In genomic region chr6:96015791-96016776, GRCh38 we compare ENCODE assay signal across 11 cellular contexts. TPM values are rescaled to one million over a fixed set of nuclear protein-coding genes. Genes with fewer than 3 reads are reported as not detected.
A peak's percentile ranks its signal among the peaks of the same experiment; 100 is the strongest.
DNase-seq lines count a peak whose midpoint lies in the region; ATAC-seq, FAIRE-seq and TF ChIP-seq lines count a peak whose summit lies in the region.
"Had no signal": no experiment of that assay in that cellular context is flagged by ENCODE, and none has a peak within 500 bp of the region (broad histone marks: within the 10 kb centered on the region; RNA-seq: fewer than 3 reads in every experiment).

TSS of gene FUT9 (plus strand) at chr6:96015974. CDS start at chr6:96203156, 187,182 bp downstream.

- H4K5ac ChIP-seq in H1 (ENCODE audit: insufficient read length, low read depth, low read length) = peak within 1 kb of the TSS; percentile 42

- no peaks in the 10 kb centered on the region; the same call in 1 of the 2 replicates for H3K4me1 ChIP-seq in ES-I3 (ENCODE audit: insufficient read depth, low read length)
- peaks cover 0 to 4% (median 0%) of the 10 kb centered on the region in 4 experiments; a peak in 4 of 7 replicates for H3K4me1 ChIP-seq in H1 (replicated peaks in 1 of 4; ENCODE audit: control insufficient read depth in 3 of 4, insufficient read depth in 4 of 4, low read length in 3 of 4)

- 0 out of 2 replicates have a peak within 1 kb of the TSS, but pooled peaks have one; percentile 93 for H2BK20ac ChIP-seq in H1 (ENCODE audit: low read length)

- ATAC-seq in GM21390 (IDR thresholded peaks at IDR 0.05; ENCODE audit: unreplicated experiment) = no peak
- ATAC-seq: activated CD8-positive, alpha-beta T cell treated with anti-CD3 and anti-CD28 coated beads for 36 hours had no signal

- peak within 1 kb of the TSS; percentile 71 for H4K91ac ChIP-seq in H1 (replicated peaks; ENCODE audit: insufficient read length, low read length)

- H2BK120ac ChIP-seq in H1 (replicated peaks; ENCODE audit: low read depth, low read length) = no peak within 1 kb of the TSS

- peak in 2 of 3 experiments; percentile 30 to 57; a peak in 3 of 4 replicates for TF ChIP-seq CTCF in H1 (IDR thresholded peaks at IDR 0.05; ENCODE audit: control extremely low read depth in 1 of 3, insufficient read depth in 1 of 3, low read depth in 1 of 3, low read length in 3 of 3)

- H2BK12ac ChIP-seq in H1 (ENCODE audit: low read depth, low read length) = peak within 1 kb of the TSS; percentile 80

- peak within 1 kb of the TSS; percentile 25 for H3K56ac ChIP-seq in H1 (replicated peaks; ENCODE audit: insufficient read length, low read depth, low read length)

- H4K8ac ChIP-seq in H1 (ENCODE audit: extremely low read depth, insufficient read depth, low read length) = peak within 1 kb of the TSS; percentile 84

- no peak; a peak in 1 of 3 replicates for TF ChIP-seq EP300 in H1 (IDR thresholded peaks at IDR 0.05; ENCODE audit: borderline replicate concordance in 1 of 2, low read depth in 2 of 2, low read length in 2 of 2)

- H2AK5ac ChIP-seq in H1 (ENCODE audit: low read depth, low read length) = no peak within 1 kb of the TSS

- H2AFZ ChIP-seq in H1 (ENCODE audit: low read length) = peak within 1 kb of the TSS; percentile 98

- peak within 1 kb of the TSS; percentile 82 to 85 (median 84) for H3K4me3 ChIP-seq in H1 (ENCODE audit: extremely low read depth in 1 of 4, insufficient read depth in 2 of 4, low read depth in 3 of 4, low read length in 4 of 4)

- H3K4ac ChIP-seq in H1 (replicated peaks; ENCODE audit: insufficient read length, low read depth, low read length) = no peak within 1 kb of the TSS

- peak within 1 kb of the TSS; percentile 95 to 99 for H3K4me2 ChIP-seq in H1 (ENCODE audit: insufficient read depth in 1 of 2, low read depth in 2 of 2, low read length in 2 of 2)

- H3K36me3 ChIP-seq in ES-I3 (ENCODE audit: insufficient read depth, low read length) = no peaks in the 10 kb centered on the region
- no peaks in the 10 kb centered on the region for H3K36me3 ChIP-seq in H1 (ENCODE audit: control insufficient read depth in 2 of 4, insufficient read depth in 4 of 4, low read length in 3 of 4)

- no peaks in the 10 kb centered on the region for H3K9me3 ChIP-seq in ES-I3 (ENCODE audit: control insufficient read depth, insufficient read depth, low read length)
- H3K9me3 ChIP-seq in H1 (ENCODE audit: insufficient read depth in 2 of 2, low read depth in 1 of 2, low read length in 1 of 2) = no peaks in the 10 kb centered on the region

- POLR2A ChIA-PET in H1 (lab: Charles Lee; ENCODE audit: partially characterized antibody) = interaction anchor here (0.9 to 1.8 kb wide), 6 partner anchors 8 to 244 kb away, joined by 3 to 7 read pairs (median 4); no protein-coding TSS in a partner anchor

- 3% methylated on average over 33 of the region's 54 CpGs; no CpG with 5 or more reads in 1 of the 2 experiments for WGBS in H1 (ENCODE audit: extremely low coverage in 1 of 2, insufficient coverage in 1 of 2, insufficient read length in 1 of 2, insufficient replicate concordance in 2 of 2, low coverage in 1 of 2, low lambda C conversion rate in 2 of 2, missing lambda C conversion rate in 1 of 2), 2 experiments

- CTCF ChIA-PET in H1 (lab: Charles Lee; ENCODE audit: partially characterized antibody) = interaction anchor here (0.6 to 1.4 kb wide), 9 partner anchors 10 to 1067 kb away, joined by 3 to 5 read pairs (median 3); no protein-coding TSS in a partner anchor

- TF ChIP-seq POLR2A in H1 (IDR thresholded peaks at IDR 0.05; ENCODE audit: control extremely low read depth in 1 of 2, low read depth in 2 of 2, low read length in 2 of 2) (0 out of 3 replicates have a peak, but pooled peaks of 1 of the 2 experiments have one; percentile 57), erythroblast (IDR thresholded peaks at IDR 0.05; ENCODE audit: low read length) (no peak)

- H2BK5ac ChIP-seq in H1 (ENCODE audit: low read depth, low read length) = peak within 1 kb of the TSS; percentile 80; the same call in 1 of the 2 replicates

- peak within 1 kb of the TSS; percentile 79 for H3K27ac ChIP-seq in H1 (ENCODE audit: low read depth, low read length)

- H2BK15ac ChIP-seq in H1 (ENCODE audit: low read length) = 0 out of 2 replicates have a peak within 1 kb of the TSS, but pooled peaks have one; percentile 18

- H3K79me1 ChIP-seq in H1 (ENCODE audit: low read depth, low read length) = no peaks in the 10 kb centered on the region

- no peak within 1 kb of the TSS for H3K14ac ChIP-seq in H1 (ENCODE audit: insufficient read length)

- H4K20me1 ChIP-seq in H1 (replicated peaks in 1 of 2; ENCODE audit: control insufficient read depth in 1 of 2, insufficient read depth in 2 of 2, low read length in 2 of 2) = no peaks in the 10 kb centered on the region

- FAIRE-seq in H1 (lab: Jason Lieb, UNC) = no peak
- FAIRE-seq: G401.6 had no signal

- H3K9ac ChIP-seq in ES-I3 (ENCODE audit: low read depth, low read length) (peak within 1 kb of the TSS; percentile 63), H1 (replicated peaks in 1 of 4; ENCODE audit: extremely low read depth in 1 of 4, low read depth in 3 of 4, low read length in 3 of 4) (peak within 1 kb of the TSS; percentile 71 to 85 (median 82))

- no peak within 1 kb of the TSS for H3K23ac ChIP-seq in H1 (ENCODE audit: insufficient read length)

- no peaks in the 10 kb centered on the region for H3K79me2 ChIP-seq in H1 (ENCODE audit: control insufficient read depth in 1 of 2, insufficient read depth in 2 of 2, low read length in 2 of 2)

- peaks cover 0 to 6% (median 0%) of the 10 kb centered on the region in 4 experiments; a peak in 3 of 7 replicates for H3K27me3 ChIP-seq in H1 (replicated peaks in 1 of 4; ENCODE audit: control insufficient read depth in 3 of 4, extremely low read depth in 1 of 4, insufficient read depth in 3 of 4, low read length in 3 of 4)

- DNase-seq in NCI-H2227 treated with DMSO at 0.1 percent for 48 hours (lab: John Stamatoyannopoulos, UW) = peak; percentile 76
- DNase-seq in H1 (ENCODE audit: low read depth in 1 of 2, low spot score in 2 of 2) = peak; percentile 70 to 81
- peak; percentile 90 for DNase-seq in occipital lobe (lab: John Stamatoyannopoulos, UW)
- DNase-seq in erythroblast (lab: John Stamatoyannopoulos, UW) = no peak
- no peak for DNase-seq in activated effector memory CD4-positive, alpha-beta T cell treated with anti-CD3 and anti-CD28 coated beads, Interleukin-2, amount 50 U/mL, for 16 hours
- DNase-seq in NCI-H1436 treated with DMSO at 0.1 percent for 48 hours (lab: John Stamatoyannopoulos, UW) = no peak
- DNase-seq: activated CD8-positive, alpha-beta T cell treated with anti-CD3 and anti-CD28 coated beads for 36 hours had no signal

- H3K18ac ChIP-seq in H1 (ENCODE audit: extremely low read depth, low read length) = peak within 1 kb of the TSS; percentile 42; the same call in 1 of the 2 replicates

- peak in 1 of 2 experiments; percentile 11; a peak in 2 of 4 replicates for TF ChIP-seq RAD21 in H1 (IDR thresholded peaks at IDR 0.05 in 1 of 2, conservative IDR thresholded peaks at IDR 0.05 in 1 of 2; ENCODE audit: low read depth in 2 of 2, low read length in 2 of 2)

- H3K23me2 ChIP-seq in H1 (ENCODE audit: low read depth, low read length) = peaks cover 15% of the 10 kb centered on the region

TF ChIP-seq in H1, 55 proteins besides CTCF, POLR2A, EP300 and RAD21 (continues in another document):
- no peak for TF ChIP-seq CTBP2 (IDR thresholded peaks at IDR 0.05; ENCODE audit: borderline replicate concordance, insufficient read depth, insufficient read length, low read length)
- no peak for TF ChIP-seq CREB1 (IDR thresholded peaks at IDR 0.05)
- TF ChIP-seq TAF7 (optimal IDR thresholded peaks at IDR 0.05; ENCODE audit: borderline replicate concordance, low read depth, low read length) = peak; percentile 86
- no peak for TF ChIP-seq SIRT6 (IDR thresholded peaks at IDR 0.05; ENCODE audit: low read length)
- TF ChIP-seq SIN3A (conservative IDR thresholded peaks at IDR 0.05 in 1 of 2, IDR thresholded peaks at IDR 0.05 in 1 of 2; ENCODE audit: low read depth in 1 of 2, low read length in 2 of 2) = peak in 1 of 2 experiments; percentile 18; a peak in 1 of 4 replicates
- TF ChIP-seq, protein P1, sequence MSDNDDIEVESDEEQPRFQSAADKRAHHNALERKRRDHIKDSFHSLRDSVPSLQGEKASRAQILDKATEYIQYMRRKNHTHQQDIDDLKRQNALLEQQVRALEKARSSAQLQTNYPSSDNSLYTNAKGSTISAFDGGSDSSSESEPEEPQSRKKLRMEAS (IDR thresholded peaks at IDR 0.05) = peak; percentile 86
- no peak for TF ChIP-seq GTF2F1 (IDR thresholded peaks at IDR 0.05; ENCODE audit: borderline replicate concordance, low read depth, low read length)
- no peak for TF ChIP-seq KDM1A (IDR thresholded peaks at IDR 0.05; ENCODE audit: borderline replicate concordance, low read length)
- TF ChIP-seq TAF1 (IDR thresholded peaks at IDR 0.05; ENCODE audit: low read depth, low read length) = peak; percentile 74; the same call in 1 of the 2 replicates
- no peak for TF ChIP-seq BRCA1 (IDR thresholded peaks at IDR 0.05; ENCODE audit: low read depth, low read length)
- TF ChIP-seq GABPA (IDR thresholded peaks at IDR 0.05; ENCODE audit: borderline replicate concordance, insufficient read depth, low read length) = no peak
- no peak for TF ChIP-seq HDAC6 (IDR thresholded peaks at IDR 0.05; ENCODE audit: low read depth, low read length)
- no peak for TF ChIP-seq EGR1 (IDR thresholded peaks at IDR 0.05; ENCODE audit: borderline replicate concordance, low read depth, low read length)
- no peak for TF ChIP-seq KDM5A (IDR thresholded peaks at IDR 0.05; ENCODE audit: low read length)
- TF ChIP-seq NRF1 (IDR thresholded peaks at IDR 0.05; ENCODE audit: low read depth, low read length) = no peak
- no peak for TF ChIP-seq SP4 (IDR thresholded peaks at IDR 0.05; ENCODE audit: low read length)
- TF ChIP-seq TEAD4 (IDR thresholded peaks at IDR 0.05; ENCODE audit: low read depth, low read length) = no peak
- TF ChIP-seq CHD2 (IDR thresholded peaks at IDR 0.05; ENCODE audit: low read length) = no peak

RNA-seq across cellular contexts. Expression of gene FUT9, which starts in this region (rescaled TPM):
- 4.0 and 4.9 TPM in 2 replicates for total RNA-seq in H1 (2021; fragmentation: NEBNext Ultra II Directional; extraction: Animal tissue kit (Norgen Biotek cat#: 25700))
- 0.53 and 0.85 TPM in 2 replicates for polyA plus RNA-seq in H1 (2011; rRNA removed)
- 1.0 TPM for polyA plus RNA-seq in H1 (2011; cell fraction: cytosol; rRNA removed)
- 1.2 TPM for polyA plus RNA-seq in H1 (2011; cell fraction: nucleus; rRNA removed)
- 0.80 to 2.1 TPM (median 1.2 TPM) in 4 replicates for polyA plus RNA-seq in H1 (2012, experiment 1 of 2)
- polyA plus RNA-seq in H1 (2012, experiment 2 of 2) = 0.17 TPM
- polyA plus RNA-seq in H1 (2013, experiment 1 of 2) = 3.2 TPM
- polyA plus RNA-seq in H1 (2013, experiment 2 of 2) = 3.1 TPM
- 3.1 and 5.1 TPM in 2 replicates for polyA minus RNA-seq in H1 (2011; rRNA and poly(A)+ RNA removed)
- 3.1 TPM for polyA minus RNA-seq in H1 (2011; cell fraction: cytosol; rRNA and poly(A)+ RNA removed)
- 16.5 TPM for polyA minus RNA-seq in H1 (2011; cell fraction: nucleus; rRNA and poly(A)+ RNA removed)
- total RNA-seq in occipital lobe = 97.0 TPM
- total RNA-seq: activated CD8-positive, alpha-beta T cell treated with anti-CD3 and anti-CD28 coated beads for 36 hours; H4 had no signal

Comparison
In these comparisons a context has a peak if more than half of its experiments do, and no peak if none do; other contexts are left out.
1. RNA of gene FUT9 (total RNA-seq): 97.0 TPM in occipital lobe (single experiment); 4.0 to 4.9 TPM in H1; every median in the first group is over 10 times any median in the second.
2. DNase-seq: peak in NCI-H2227 treated with DMSO at 0.1 percent for 48 hours (single experiment), H1 (2 of 2) and occipital lobe (single experiment); none in erythroblast (0 of 2), activated effector memory CD4-positive, alpha-beta T cell treated with anti-CD3 and anti-CD28 coated beads, Interleukin-2, amount 50 U/mL, for 16 hours (single experiment) and NCI-H1436 treated with DMSO at 0.1 percent for 48 hours (single experiment).